In the genomic region with DNA sequence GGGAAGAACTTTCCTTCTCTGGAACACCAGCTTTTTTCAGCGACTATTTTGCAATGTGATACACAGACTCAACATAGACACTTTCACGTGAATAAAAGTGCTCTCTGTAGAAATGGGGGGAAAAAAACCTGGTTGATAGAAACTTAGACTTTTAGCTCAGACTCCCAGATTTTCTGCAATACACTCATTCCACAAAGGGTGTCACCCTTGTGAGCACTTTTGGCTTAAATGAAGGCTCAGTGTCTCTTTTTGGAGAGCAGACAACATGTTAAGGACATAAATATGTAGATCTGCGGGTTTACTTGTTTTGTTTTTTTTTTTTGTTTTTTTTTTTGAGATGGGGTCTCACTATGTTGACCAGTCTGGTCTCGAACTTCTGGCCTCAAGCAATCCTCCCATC, we compare ENCODE assay signal across 29 cellular contexts.
"Had no signal": no experiment of that assay in that cellular context is flagged by ENCODE, and none has a peak within 500 bp of the region (broad histone marks: within the 10 kb centered on the region; RNA-seq: fewer than 3 reads in every experiment).

No MANE protein-coding gene starts in this region.

- H3K9me3 ChIP-seq: left lung, neutrophil, psoas muscle, testis, thyroid gland, transverse colon, upper lobe of left lung, vagina had no signal

- ATAC-seq: left colon; left lung; natural killer cell; psoas muscle; sciatic nerve; stimulated activated naive B cell treated with anti-CD40 and anti-IgM and Interleukin-4, amounts not matched to agents 10 μg/mL and 1 μg/mL and 100 μg/mL, for 72 hours; stimulated activated naive CD8-positive, alpha-beta T cell treated with anti-CD3 and anti-CD28 coated beads, Interleukin-15, Interleukin-2, amounts not matched to agents 100 U/mL and 50 U/mL, for 24 hours had no signal

- H3K4me3 ChIP-seq: left lung, lung, neural progenitor cell, psoas muscle, skin epidermis, stomach, testis, thyroid gland, transverse colon, upper lobe of left lung, vagina had no signal

- DNase-seq: immature natural killer cell; kidney; left colon; left lung; mesendoderm; naive B cell; natural killer cell; nephron progenitor cell; occipital lobe; psoas muscle; stimulated activated CD4-positive, alpha-beta T cell treated with anti-CD3 and anti-CD28 coated beads, Interleukin-12 subunit alpha, Interleukin-12 subunit beta, amount 100 ng/mL, for 4 hours; stimulated activated CD4-positive, alpha-beta T cell treated with anti-CD3 and anti-CD28 coated beads, Interleukin-15, amount 100 ng/mL, for 24 hours; stimulated activated CD4-positive, alpha-beta T cell treated with anti-CD3 and anti-CD28 coated beads, Interleukin-2, amount 100 ng/mL, for 24 hours; stimulated activated CD4-positive, alpha-beta T cell treated with anti-CD3 and anti-CD28 coated beads, Interleukin-4, amount 100 ng/mL, for 1 hour; stimulated activated naive B cell treated with anti-CD40 and anti-IgM and Interleukin-4, amounts not matched to agents 10 μg/mL and 1 μg/mL and 100 μg/mL, for 72 hours; stimulated activated naive CD8-positive, alpha-beta T cell treated with anti-CD3 and anti-CD28 coated beads, Interleukin-15, Interleukin-2, amounts not matched to agents 100 U/mL and 50 U/mL, for 24 hours; stomach; testis; thyroid gland; transverse colon; upper lobe of left lung had no signal

- H3K9ac ChIP-seq: neural progenitor cell, parathyroid adenoma had no signal

- H3K36me3 ChIP-seq: left lung, neural progenitor cell, neutrophil, stomach, thyroid gland, transverse colon, upper lobe of left lung, vagina had no signal

- H2AFZ ChIP-seq: neural progenitor cell, parathyroid adenoma had no signal

- H3K4me1 ChIP-seq: left lung, neural progenitor cell, parathyroid adenoma, psoas muscle, stomach, testis, thyroid gland, transverse colon, upper lobe of left lung, vagina had no signal

- FAIRE-seq: islet of Langerhans, kidney had no signal

- H3K27ac ChIP-seq: left lung, neural progenitor cell, neutrophil, parathyroid adenoma, psoas muscle, skin epidermis, stomach, testis, thyroid gland, transverse colon, upper lobe of left lung, vagina had no signal

- H3K79me2 ChIP-seq: parathyroid adenoma had no signal

- H3K27me3 ChIP-seq: left lung, neural progenitor cell, neutrophil, stomach, testis, thyroid gland, transverse colon, upper lobe of left lung, vagina had no signal

- H3K4me2 ChIP-seq: neural progenitor cell had no signal
